Comparison of ENCODE assay signal across 18 cellular contexts in the genomic region with DNA sequence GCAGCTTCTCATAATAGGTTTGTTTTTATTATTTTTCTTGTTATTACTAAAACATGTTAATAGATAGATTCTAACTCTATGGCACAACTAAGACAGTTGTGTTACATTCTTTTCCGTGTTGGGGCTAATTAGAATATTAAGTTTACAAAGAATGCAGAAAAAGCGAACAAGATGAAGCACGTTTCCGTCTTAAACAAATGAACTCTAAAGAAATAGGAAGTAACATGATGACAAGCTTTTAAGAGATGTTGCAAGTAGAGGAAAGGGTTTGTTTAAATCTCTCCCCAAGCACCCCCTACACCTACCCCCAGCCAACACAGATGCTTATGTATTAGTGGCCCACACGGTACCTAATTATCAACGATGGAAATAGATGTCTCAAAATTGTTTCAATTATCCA.
"Had no signal": no experiment of that assay in that cellular context is flagged by ENCODE, and none has a peak within 500 bp of the region (broad histone marks: within the 10 kb centered on the region; RNA-seq: fewer than 3 reads in every experiment).

No MANE protein-coding gene starts in this region.

- H3K27ac ChIP-seq: adrenal gland, upper lobe of right lung had no signal

- H3K9me3 Mint-ChIP-seq: activated naive CD4-positive, alpha-beta T cell treated with anti-CD3 and anti-CD28 coated beads, Interleukin-2, amount 10 ng/mL, durations not matched to agents 7 days and 5 days; activated T-helper 17 cell treated with anti-CD3 and anti-CD28 coated beads, Interleukin-2, amount 50 U/mL, for 72 hours; central memory CD8-positive, alpha-beta T cell; nephron progenitor cell; T-cell had no signal

- ATAC-seq: activated T-helper 17 cell treated with anti-CD3 and anti-CD28 coated beads, Interleukin-2, amount 50 U/mL, for 72 hours; left lobe of liver; sciatic nerve; T-cell; upper lobe of right lung had no signal

- H3K4me3 ChIP-seq: adrenal gland, upper lobe of right lung had no signal

- H3K36me3 Mint-ChIP-seq: activated naive CD4-positive, alpha-beta T cell treated with anti-CD3 and anti-CD28 coated beads, Interleukin-2, amount 10 ng/mL, durations not matched to agents 7 days and 5 days; immature natural killer cell; T-cell had no signal

- H3K4me3 Mint-ChIP-seq: activated naive CD4-positive, alpha-beta T cell treated with anti-CD3 and anti-CD28 coated beads, Interleukin-2, amount 10 ng/mL, durations not matched to agents 7 days and 5 days; activated T-helper 17 cell treated with anti-CD3 and anti-CD28 coated beads, Interleukin-2, amount 50 U/mL, for 72 hours; central memory CD8-positive, alpha-beta T cell; immature natural killer cell; nephron progenitor cell; T-cell had no signal

- H3K9me3 ChIP-seq: adrenal gland, upper lobe of right lung had no signal

- H3K27me3 ChIP-seq: adrenal gland, upper lobe of right lung had no signal

- H3K27ac Mint-ChIP-seq: activated naive CD4-positive, alpha-beta T cell treated with anti-CD3 and anti-CD28 coated beads, Interleukin-2, amount 10 ng/mL, durations not matched to agents 7 days and 5 days; activated T-helper 17 cell treated with anti-CD3 and anti-CD28 coated beads, Interleukin-2, amount 50 U/mL, for 72 hours; immature natural killer cell; nephron progenitor cell; T-cell had no signal

- H3K27me3 Mint-ChIP-seq: activated naive CD4-positive, alpha-beta T cell treated with anti-CD3 and anti-CD28 coated beads, Interleukin-2, amount 10 ng/mL, durations not matched to agents 7 days and 5 days; T-cell had no signal

- H3K4me1 Mint-ChIP-seq: activated naive CD4-positive, alpha-beta T cell treated with anti-CD3 and anti-CD28 coated beads, Interleukin-2, amount 10 ng/mL, durations not matched to agents 7 days and 5 days; central memory CD8-positive, alpha-beta T cell; immature natural killer cell; T-cell had no signal

- H3K4me1 ChIP-seq: upper lobe of right lung had no signal

- DNase-seq: activated CD4-positive, alpha-beta T cell treated with anti-CD3 and anti-CD28 coated beads for 4 hours; activated CD8-positive, alpha-beta memory T cell treated with anti-CD3 and anti-CD28 coated beads for 24 hours; activated naive CD4-positive, alpha-beta T cell treated with anti-CD3 and anti-CD28 coated beads, Interleukin-2, amount 10 ng/mL, durations not matched to agents 7 days and 5 days; adrenal gland; effector memory CD4-positive, alpha-beta T cell; erythroblast; glutamatergic neuron; immature natural killer cell; nephron progenitor cell; stimulated activated CD4-positive, alpha-beta T cell treated with anti-CD3 and anti-CD28 coated beads, Interleukin-12 subunit alpha, Interleukin-12 subunit beta, amount 100 ng/mL, for 4 hours; stimulated activated naive CD4-positive, alpha-beta T cell; T-cell; T1000; upper lobe of right lung had no signal

- H3K36me3 ChIP-seq: adrenal gland, upper lobe of right lung had no signal
